13 cellular contexts compared by ENCODE assay signal in genomic region chr11:14546672-14547071, GRCh38.
"Had no signal": no experiment of that assay in that cellular context is flagged by ENCODE, and none has a peak within 500 bp of the region (broad histone marks: within the 10 kb centered on the region; RNA-seq: fewer than 3 reads in every experiment).

No MANE protein-coding gene starts in this region.

- H3K27ac Mint-ChIP-seq: activated naive CD8-positive, alpha-beta T cell treated with anti-CD3 and anti-CD28 coated beads, Interleukin-2, amount 10 ng/mL, durations not matched to agents 7 days and 5 days; progenitor cell of endocrine pancreas; stimulated activated naive CD8-positive, alpha-beta T cell treated with anti-CD3 and anti-CD28 coated beads, Interleukin-15, Interleukin-2, amounts not matched to agents 100 ng/mL and 50 ng/mL, for 24 hours had no signal

- ATAC-seq: effector memory CD8-positive, alpha-beta T cell; left ventricle myocardium superior; right cardiac atrium; SK-N-SH treated with all-trans-retinoic acid at 6 μM for 48 hours had no signal

- DNase-seq: activated naive CD8-positive, alpha-beta T cell treated with anti-CD3 and anti-CD28 coated beads, Interleukin-2, amount 10 ng/mL, durations not matched to agents 7 days and 5 days; amygdala; effector memory CD8-positive, alpha-beta T cell; esophagus squamous epithelium; left ventricle myocardium superior; right cardiac atrium; SHP77 treated with DMSO at 0.1 percent for 48 hours; stimulated activated CD4-positive, alpha-beta T cell treated with anti-CD3 and anti-CD28 coated beads, Interleukin-2, amount 100 ng/mL, for 24 hours; upper lobe of left lung had no signal

- H3K27me3 Mint-ChIP-seq: activated naive CD8-positive, alpha-beta T cell treated with anti-CD3 and anti-CD28 coated beads, Interleukin-2, amount 10 ng/mL, durations not matched to agents 7 days and 5 days; effector memory CD8-positive, alpha-beta T cell; progenitor cell of endocrine pancreas; stimulated activated naive CD8-positive, alpha-beta T cell treated with anti-CD3 and anti-CD28 coated beads, Interleukin-15, Interleukin-2, amounts not matched to agents 100 ng/mL and 50 ng/mL, for 24 hours had no signal

- H3K9me3 Mint-ChIP-seq: effector memory CD8-positive, alpha-beta T cell; neural crest cell; stimulated activated naive CD8-positive, alpha-beta T cell treated with anti-CD3 and anti-CD28 coated beads, Interleukin-15, Interleukin-2, amounts not matched to agents 100 ng/mL and 50 ng/mL, for 24 hours had no signal

- H3K4me3 Mint-ChIP-seq: activated naive CD8-positive, alpha-beta T cell treated with anti-CD3 and anti-CD28 coated beads, Interleukin-2, amount 10 ng/mL, durations not matched to agents 7 days and 5 days; effector memory CD8-positive, alpha-beta T cell; neural crest cell; stimulated activated naive CD8-positive, alpha-beta T cell treated with anti-CD3 and anti-CD28 coated beads, Interleukin-15, Interleukin-2, amounts not matched to agents 100 ng/mL and 50 ng/mL, for 24 hours had no signal
